ENCODE assay signal across 8 cellular contexts in genomic region chr3:101695779-101696372, GRCh38. TPM values are rescaled to one million over a fixed set of nuclear protein-coding genes. Genes with fewer than 3 reads are reported as not detected.
DNase-seq lines count a peak whose midpoint lies in the region; ATAC-seq, FAIRE-seq and TF ChIP-seq lines count a peak whose summit lies in the region.

No MANE protein-coding gene starts in this region.

- 33% methylated on average over 10 of the region's 10 CpGs for WGBS in HepG2 (ENCODE audit: low lambda C conversion rate)

- peak; percentile 67 for TF ChIP-seq CTCF in A673 (conservative IDR thresholded peaks at IDR 0.05; ENCODE audit: low read depth, low read length)
- TF ChIP-seq CTCF in astrocyte (IDR thresholded peaks at IDR 0.05; ENCODE audit: insufficient read depth, low read depth, low read length): peak; percentile 70
- peak; percentile 61 for TF ChIP-seq CTCF in HepG2 (CRISPR knock-in tag; IDR thresholded peaks at IDR 0.05)

- H3K9me3 Mint-ChIP-seq in astrocyte (ENCODE audit: unreplicated experiment): no peaks in the 10 kb centered on the region

- ATAC-seq in HepG2: no peak
- ATAC-seq in left colon: no peak
- ATAC-seq in GM21360 (IDR thresholded peaks at IDR 0.05; ENCODE audit: unreplicated experiment): no peak

- TF ChIP-seq POLR2A in HepG2 (IDR thresholded peaks at IDR 0.05; ENCODE audit: insufficient read depth in 1 of 2, low read depth in 2 of 2, low read length in 2 of 2): no peak

- POLR2A ChIA-PET in A673 (lab: Charles Lee; ENCODE audit: low non-redundant PET): no interaction called here
- POLR2A ChIA-PET in HepG2 (lab: Yijun Ruan, JAX): no interaction called here

- BruUV-seq in A673 (replicated peaks; lab: Mats Ljungman, UMichigan): no TSS peak
- BruUV-seq in HepG2 (replicated peaks; lab: Mats Ljungman, UMichigan): no TSS peak

- no peak overlapping the region for H3K27ac Mint-ChIP-seq in astrocyte (ENCODE audit: unreplicated experiment)

- no peaks in the 10 kb centered on the region for H3K36me3 Mint-ChIP-seq in astrocyte (ENCODE audit: low read depth, unreplicated experiment)

- no peaks in the 10 kb centered on the region for H3K36me3 ChIP-seq in A673 (ENCODE audit: insufficient read depth, low read length, poor library complexity, severe bottlenecking)
- H3K36me3 ChIP-seq in astrocyte (ENCODE audit: insufficient read depth, low read length): no peaks in the 10 kb centered on the region
- H3K36me3 ChIP-seq in HepG2 (replicated peaks in 1 of 2; ENCODE audit: control insufficient read depth in 1 of 2, insufficient read depth in 2 of 2, low read length in 2 of 2): no peaks in the 10 kb centered on the region

- no peak for TF ChIP-seq RAD21 in HepG2 (CRISPR knock-in tag; IDR thresholded peaks at IDR 0.05)

- no peak for TF ChIP-seq EP300 in HepG2 (IDR thresholded peaks at IDR 0.05; ENCODE audit: low read depth in 2 of 2, low read length in 2 of 2)
- no peak for TF ChIP-seq EP300 in HepG2 (CRISPR knock-in tag; IDR thresholded peaks at IDR 0.05; ENCODE audit: borderline replicate concordance)

- no peak overlapping the region for H3K4me2 ChIP-seq in astrocyte (ENCODE audit: low read length)
- no peak overlapping the region for H3K4me2 ChIP-seq in HepG2 (ENCODE audit: low read depth, low read length)

- H4K20me1 ChIP-seq in astrocyte (ENCODE audit: insufficient read depth, low read length): no peaks in the 10 kb centered on the region
- H4K20me1 ChIP-seq in HepG2 (ENCODE audit: insufficient read depth, low read length): no peaks in the 10 kb centered on the region

- CTCF ChIA-PET in A673 (lab: Charles Lee) (interaction anchor here (0.7 kb wide), 1 partner anchor 11 kb away, joined by 3 read pairs; no protein-coding TSS in a partner anchor), HepG2 (lab: Yijun Ruan, JAX; ENCODE audit: low intra/inter-chr PET ratio, low total read pairs) (interaction anchor here (0.8 kb wide), 1 partner anchor 12 kb away, joined by 3 read pairs; no protein-coding TSS in a partner anchor)

- DNase-seq in A673 (ENCODE audit: low spot score): peak; percentile 85
- peak; percentile 29 for DNase-seq in H4 (ENCODE audit: low spot score)
- peak; percentile 25 for DNase-seq in astrocyte (ENCODE audit: low read depth)
- peak; percentile 67 for DNase-seq in HepG2 (ENCODE audit: low spot score)
- DNase-seq in substantia nigra (lab: John Stamatoyannopoulos, UW): no peak
- no peak for DNase-seq in NCI-H526 treated with DMSO at 0.1 percent for 48 hours (lab: John Stamatoyannopoulos, UW)
- DNase-seq in left colon: no peak

- no peak overlapping the region for H3K27ac ChIP-seq in A673 (ENCODE audit: low read depth, low read length, poor library complexity, severe bottlenecking)
- no peak overlapping the region for H3K27ac ChIP-seq in astrocyte (ENCODE audit: low read depth, low read length)
- no peak overlapping the region for H3K27ac ChIP-seq in HepG2 (ENCODE audit: extremely low read length, insufficient read depth, low read length)
- H3K27ac ChIP-seq in substantia nigra (ENCODE audit: low read depth, low read length, poor library complexity, severe bottlenecking): no peak overlapping the region

- H3K4me3 ChIP-seq in A673 (ENCODE audit: low read depth, low read length, poor library complexity, severe bottlenecking): peak overlapping the region; percentile 13
- no peak overlapping the region for H3K4me3 ChIP-seq in astrocyte (ENCODE audit: insufficient read depth, low read depth, low read length)
- no peak overlapping the region for H3K4me3 ChIP-seq in HepG2 (replicated peaks in 1 of 3; ENCODE audit: insufficient read depth in 1 of 3, low read depth in 2 of 3, low read length in 3 of 3)

- H3K27me3 ChIP-seq in A673 (replicated peaks; ENCODE audit: insufficient read depth, low read depth, low read length, poor library complexity): no peaks in the 10 kb centered on the region
- no peaks in the 10 kb centered on the region for H3K27me3 ChIP-seq in astrocyte (ENCODE audit: insufficient read depth, low read length)
- no peaks in the 10 kb centered on the region for H3K27me3 ChIP-seq in HepG2 (ENCODE audit: control insufficient read depth in 1 of 2, insufficient read depth in 2 of 2, low read length in 2 of 2)

- H3K79me2 ChIP-seq in astrocyte (ENCODE audit: insufficient read depth, low read length) (no peaks in the 10 kb centered on the region), HepG2 (ENCODE audit: insufficient read depth, low read length) (no peaks in the 10 kb centered on the region)

- peaks cover 9% of the 10 kb centered on the region for H3K4me1 Mint-ChIP-seq in astrocyte (ENCODE audit: low read depth, unreplicated experiment)

- no peak overlapping the region for H3K9ac ChIP-seq in astrocyte (ENCODE audit: low read length)
- H3K9ac ChIP-seq in HepG2 (ENCODE audit: insufficient read depth, low read depth, low read length): no peak overlapping the region

- H3K4me3 Mint-ChIP-seq in astrocyte (ENCODE audit: unreplicated experiment): no peak overlapping the region

- H3K27me3 Mint-ChIP-seq in astrocyte (ENCODE audit: low read depth, unreplicated experiment): no peaks in the 10 kb centered on the region

- H3K4me1 ChIP-seq in A673 (ENCODE audit: insufficient read depth, low read length, poor library complexity, severe bottlenecking): peaks cover 19% of the 10 kb centered on the region
- no peaks in the 10 kb centered on the region for H3K4me1 ChIP-seq in astrocyte (ENCODE audit: insufficient read depth, low read length)
- H3K4me1 ChIP-seq in HepG2 (ENCODE audit: insufficient read depth, low read length): 0 out of 2 replicates have a peak, but pooled peaks cover 5% of the 10 kb centered on the region

- H3K9me3 ChIP-seq in A673 (ENCODE audit: low read depth, low read length, poor library complexity, severe bottlenecking) (no peaks in the 10 kb centered on the region), astrocyte (ENCODE audit: insufficient read depth, low read depth, low read length) (no peaks in the 10 kb centered on the region), HepG2 (ENCODE audit: low read length) (no peaks in the 10 kb centered on the region)

- H2AFZ ChIP-seq in astrocyte (ENCODE audit: low read depth, low read length) (no peak overlapping the region), HepG2 (ENCODE audit: low read length) (no peak overlapping the region)

- intact Hi-C loops in A673 (cut with micrococcal nuclease; ENCODE audit: unreplicated experiment): loop anchor here (2.0 to 10.0 kb wide), 3 partner anchors 107 to 819 kb away; no protein-coding TSS in a partner anchor
- intact Hi-C loops in HepG2 (cut with micrococcal nuclease; ENCODE audit: unreplicated experiment): loop anchor here (1.0 kb wide), 1 partner anchor 107 kb away; no protein-coding TSS in a partner anchor
- intact Hi-C loops in left colon (cut with DNase I, micrococcal nuclease): no loop called here

- in situ Hi-C loops in HepG2 (cut with HindIII; ENCODE audit: extremely low pct_ligation_motif_present, low pct_unique_long_range_greater_than_20kb): no loop called here

- FAIRE-seq in astrocyte (lab: Jason Lieb, UNC) (no peak), HepG2 (lab: Jason Lieb, UNC) (peak; percentile 77)

RNA-seq across cellular contexts. Expression of gene RPL24, which starts 9.4 kb away (rescaled TPM):
- total RNA-seq in A673 (2021) (1,099 and 1,147 TPM in 2 replicates), astrocyte (939 and 1,022 TPM in 2 replicates), HepG2 (2016; rRNA removed; fragmentation: Illumina TruSeq; extraction: Trizol) (1,056 and 1,362 TPM in 2 replicates), left colon (100 to 1,000 TPM; 718 to 735 TPM)
- 1,482 and 1,554 TPM in 2 replicates for total RNA-seq in H4 (2014; rRNA removed; shearing (Covaris generic))
- total RNA-seq in HepG2 (2016; cell fraction: cytosol; rRNA removed; fragmentation: Illumina TruSeq; extraction: Trizol; ENCODE audit: low read depth): 1,422 and 1,553 TPM in 2 replicates
- total RNA-seq in HepG2 (2016; cell fraction: insoluble cytoplasmic fraction; rRNA removed; fragmentation: Illumina TruSeq; extraction: Trizol): 1,073 and 1,398 TPM in 2 replicates
- 1,942 and 1,946 TPM in 2 replicates for total RNA-seq in HepG2 (2016; cell fraction: membrane; rRNA removed; fragmentation: Illumina TruSeq; extraction: Trizol)
- 372 and 380 TPM in 2 replicates for total RNA-seq in HepG2 (2016; cell fraction: nucleus; rRNA removed; fragmentation: Illumina TruSeq; extraction: Trizol)
- 1,058 and 1,150 TPM in 2 replicates for polyA plus RNA-seq in HepG2 (2011; rRNA removed)
- polyA plus RNA-seq in HepG2 (2011; cell fraction: cytosol; rRNA removed): 564 and 1,013 TPM in 2 replicates
- polyA plus RNA-seq in HepG2 (2011; cell fraction: nucleus; rRNA removed): 191 and 261 TPM in 2 replicates
- 1,418 and 1,581 TPM in 2 replicates for polyA plus RNA-seq in HepG2 (2012)
- polyA plus RNA-seq in HepG2 (2016; cell fraction: cytosol; fragmentation: Illumina TruSeq; extraction: Trizol; ENCODE audit: low read depth): 1,680 and 1,696 TPM in 2 replicates
- 1,319 and 1,459 TPM in 2 replicates for polyA plus RNA-seq in HepG2 (2016; cell fraction: insoluble cytoplasmic fraction; fragmentation: Illumina TruSeq; extraction: Trizol; ENCODE audit: low read depth)
- 1,798 and 1,842 TPM in 2 replicates for polyA plus RNA-seq in HepG2 (2016; cell fraction: membrane; fragmentation: Illumina TruSeq; extraction: Trizol; ENCODE audit: low read depth)
- 641 and 653 TPM in 2 replicates for polyA plus RNA-seq in HepG2 (2016; cell fraction: nucleus; fragmentation: Illumina TruSeq; extraction: Trizol; ENCODE audit: insufficient read depth, low read depth)
- 269 and 569 TPM in 2 replicates for polyA minus RNA-seq in HepG2 (2011; rRNA and poly(A)+ RNA removed; ENCODE audit: low replicate concordance)
- polyA minus RNA-seq in HepG2 (2011; cell fraction: cytosol; rRNA and poly(A)+ RNA removed): 209 and 212 TPM in 2 replicates
- polyA minus RNA-seq in HepG2 (2011; cell fraction: nucleus; rRNA and poly(A)+ RNA removed): 213 and 250 TPM in 2 replicates

RNA-seq across cellular contexts. Expression of gene ZBTB11, which starts 18.9 kb away (rescaled TPM):
- total RNA-seq in A673 (2021) (21.7 and 22.4 TPM in 2 replicates), astrocyte (19.4 and 20.9 TPM in 2 replicates), HepG2 (2016; rRNA removed; fragmentation: Illumina TruSeq; extraction: Trizol) (18.1 and 24.6 TPM in 2 replicates), left colon (10 to 100 TPM; 11.5 to 13.2 TPM)
- 11.7 and 15.8 TPM in 2 replicates for total RNA-seq in H4 (2014; rRNA removed; shearing (Covaris generic))
- total RNA-seq in HepG2 (2016; cell fraction: cytosol; rRNA removed; fragmentation: Illumina TruSeq; extraction: Trizol; ENCODE audit: low read depth): 5.4 and 8.1 TPM in 2 replicates
- total RNA-seq in HepG2 (2016; cell fraction: insoluble cytoplasmic fraction; rRNA removed; fragmentation: Illumina TruSeq; extraction: Trizol): 17.4 and 24.4 TPM in 2 replicates
- total RNA-seq in HepG2 (2016; cell fraction: membrane; rRNA removed; fragmentation: Illumina TruSeq; extraction: Trizol): 6.4 and 7.7 TPM in 2 replicates
- total RNA-seq in HepG2 (2016; cell fraction: nucleus; rRNA removed; fragmentation: Illumina TruSeq; extraction: Trizol): 20.2 and 22.5 TPM in 2 replicates
- 5.2 and 5.9 TPM in 2 replicates for polyA plus RNA-seq in HepG2 (2011; rRNA removed)
- polyA plus RNA-seq in HepG2 (2011; cell fraction: cytosol; rRNA removed): 1.9 and 2.8 TPM in 2 replicates
- polyA plus RNA-seq in HepG2 (2011; cell fraction: nucleus; rRNA removed): 6.0 and 7.5 TPM in 2 replicates
- 7.3 and 8.2 TPM in 2 replicates for polyA plus RNA-seq in HepG2 (2012)
- 0.27 TPM in 2 replicates for polyA plus RNA-seq in HepG2 (2016; cell fraction: cytosol; fragmentation: Illumina TruSeq; extraction: Trizol; ENCODE audit: low read depth)
- 12.4 and 13.0 TPM in 2 replicates for polyA plus RNA-seq in HepG2 (2016; cell fraction: insoluble cytoplasmic fraction; fragmentation: Illumina TruSeq; extraction: Trizol; ENCODE audit: low read depth)
- 1.3 TPM in 2 replicates for polyA plus RNA-seq in HepG2 (2016; cell fraction: membrane; fragmentation: Illumina TruSeq; extraction: Trizol; ENCODE audit: low read depth)
- 18.0 and 18.7 TPM in 2 replicates for polyA plus RNA-seq in HepG2 (2016; cell fraction: nucleus; fragmentation: Illumina TruSeq; extraction: Trizol; ENCODE audit: insufficient read depth, low read depth)
- polyA minus RNA-seq in HepG2 (2011; rRNA and poly(A)+ RNA removed; ENCODE audit: low replicate concordance): 7.1 and 9.5 TPM in 2 replicates
- polyA minus RNA-seq in HepG2 (2011; cell fraction: cytosol; rRNA and poly(A)+ RNA removed): 11.8 and 14.0 TPM in 2 replicates
- 27.7 and 31.0 TPM in 2 replicates for polyA minus RNA-seq in HepG2 (2011; cell fraction: nucleus; rRNA and poly(A)+ RNA removed)

RNA-seq across cellular contexts. Expression of gene CEP97, which starts 28.5 kb away (rescaled TPM):
- total RNA-seq in A673 (2021) (19.7 and 23.8 TPM in 2 replicates), astrocyte (10.1 and 11.5 TPM in 2 replicates), HepG2 (2016; rRNA removed; fragmentation: Illumina TruSeq; extraction: Trizol) (6.5 and 10.2 TPM in 2 replicates), left colon (1 to 10 TPM; 4.3 to 5.1 TPM)
- 10.3 and 12.3 TPM in 2 replicates for total RNA-seq in H4 (2014; rRNA removed; shearing (Covaris generic))
- 0.88 and 0.91 TPM in 2 replicates for total RNA-seq in HepG2 (2016; cell fraction: cytosol; rRNA removed; fragmentation: Illumina TruSeq; extraction: Trizol; ENCODE audit: low read depth)
- 6.7 and 10.1 TPM in 2 replicates for total RNA-seq in HepG2 (2016; cell fraction: insoluble cytoplasmic fraction; rRNA removed; fragmentation: Illumina TruSeq; extraction: Trizol)
- 1.4 and 1.5 TPM in 2 replicates for total RNA-seq in HepG2 (2016; cell fraction: membrane; rRNA removed; fragmentation: Illumina TruSeq; extraction: Trizol)
- 6.3 and 6.4 TPM in 2 replicates for total RNA-seq in HepG2 (2016; cell fraction: nucleus; rRNA removed; fragmentation: Illumina TruSeq; extraction: Trizol)
- polyA plus RNA-seq in HepG2 (2011; rRNA removed): 0.71 and 0.99 TPM in 2 replicates
- 0.43 and 0.78 TPM in 2 replicates for polyA plus RNA-seq in HepG2 (2011; cell fraction: cytosol; rRNA removed)
- 0.72 and 2.3 TPM in 2 replicates for polyA plus RNA-seq in HepG2 (2011; cell fraction: nucleus; rRNA removed)
- 1.4 and 1.8 TPM in 2 replicates for polyA plus RNA-seq in HepG2 (2012)
- 0.03 and 0.05 TPM in 2 replicates for polyA plus RNA-seq in HepG2 (2016; cell fraction: cytosol; fragmentation: Illumina TruSeq; extraction: Trizol; ENCODE audit: low read depth)
- polyA plus RNA-seq in HepG2 (2016; cell fraction: insoluble cytoplasmic fraction; fragmentation: Illumina TruSeq; extraction: Trizol; ENCODE audit: low read depth): 2.2 and 2.4 TPM in 2 replicates
- polyA plus RNA-seq in HepG2 (2016; cell fraction: membrane; fragmentation: Illumina TruSeq; extraction: Trizol; ENCODE audit: low read depth): 0.16 and 0.17 TPM in 2 replicates
- 3.7 and 4.7 TPM in 2 replicates for polyA plus RNA-seq in HepG2 (2016; cell fraction: nucleus; fragmentation: Illumina TruSeq; extraction: Trizol; ENCODE audit: insufficient read depth, low read depth)
- polyA minus RNA-seq in HepG2 (2011; rRNA and poly(A)+ RNA removed; ENCODE audit: low replicate concordance): 1.5 and 7.8 TPM in 2 replicates
- polyA minus RNA-seq in HepG2 (2011; cell fraction: cytosol; rRNA and poly(A)+ RNA removed): 3.0 and 4.2 TPM in 2 replicates
- 5.2 and 6.5 TPM in 2 replicates for polyA minus RNA-seq in HepG2 (2011; cell fraction: nucleus; rRNA and poly(A)+ RNA removed)

Comparison
In these comparisons a context has a peak if more than half of its experiments do, and no peak if none do; other contexts are left out.
1. DNase-seq: peak in A673 (single experiment), H4 (single experiment), astrocyte (single experiment) and HepG2 (single experiment); none in substantia nigra (0 of 49), NCI-H526 treated with DMSO at 0.1 percent for 48 hours (single experiment) and left colon (0 of 2).
2. intact Hi-C loops: an anchor here in A673 (2.0 to 10.0 kb wide) and HepG2 (1.0 kb wide); none called in left colon.
3. Peak in every context shown above with its lines, with median percentiles within 50 percentile points of each other: CTCF ChIP-seq.